8 cellular contexts compared by ENCODE assay signal in the genomic region with DNA sequence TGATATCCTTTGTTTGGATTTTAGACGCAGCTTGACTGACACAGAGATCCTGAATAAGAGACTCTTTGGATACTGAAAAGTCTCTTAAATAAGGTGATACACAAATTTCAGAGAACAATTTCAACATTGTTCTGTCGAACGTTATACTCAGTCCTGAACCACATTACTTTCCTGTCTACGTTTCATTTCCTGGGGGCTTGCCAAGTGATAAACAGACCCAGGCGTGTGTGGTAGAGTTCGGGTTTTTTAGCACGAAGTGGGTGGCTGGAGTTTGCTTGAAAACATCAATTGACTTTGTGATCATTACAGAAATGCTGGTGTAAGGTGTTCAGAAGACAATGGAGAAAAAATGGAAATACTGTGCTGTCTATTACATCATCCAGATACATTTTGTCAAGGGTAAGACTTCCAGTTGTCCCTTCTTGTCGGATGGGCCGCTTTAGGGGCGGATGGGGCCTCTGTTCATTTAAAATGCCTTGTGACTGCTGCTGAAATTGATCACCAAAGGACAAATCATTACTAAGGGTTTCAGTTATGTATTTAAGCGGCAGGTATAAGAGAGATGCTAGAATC. TPM values are rescaled to one million over a fixed set of nuclear protein-coding genes. Genes with fewer than 3 reads are reported as not detected.
DNase-seq lines count a peak whose midpoint lies in the region; ATAC-seq, FAIRE-seq and TF ChIP-seq lines count a peak whose summit lies in the region.

A gene with protein sequence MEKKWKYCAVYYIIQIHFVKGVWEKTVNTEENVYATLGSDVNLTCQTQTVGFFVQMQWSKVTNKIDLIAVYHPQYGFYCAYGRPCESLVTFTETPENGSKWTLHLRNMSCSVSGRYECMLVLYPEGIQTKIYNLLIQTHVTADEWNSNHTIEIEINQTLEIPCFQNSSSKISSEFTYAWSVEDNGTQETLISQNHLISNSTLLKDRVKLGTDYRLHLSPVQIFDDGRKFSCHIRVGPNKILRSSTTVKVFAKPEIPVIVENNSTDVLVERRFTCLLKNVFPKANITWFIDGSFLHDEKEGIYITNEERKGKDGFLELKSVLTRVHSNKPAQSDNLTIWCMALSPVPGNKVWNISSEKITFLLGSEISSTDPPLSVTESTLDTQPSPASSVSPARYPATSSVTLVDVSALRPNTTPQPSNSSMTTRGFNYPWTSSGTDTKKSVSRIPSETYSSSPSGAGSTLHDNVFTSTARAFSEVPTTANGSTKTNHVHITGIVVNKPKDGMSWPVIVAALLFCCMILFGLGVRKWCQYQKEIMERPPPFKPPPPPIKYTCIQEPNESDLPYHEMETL (plus strand): TSS at position 287 of the 573 bp plus-strand sequence. CDS start 52 bp downstream, at position 339.

- no peaks in the 10 kb centered on the region; a peak in 1 of 7 replicates for H3K4me1 ChIP-seq in H1 (replicated peaks in 1 of 4; ENCODE audit: control insufficient read depth in 3 of 4, insufficient read depth in 4 of 4, low read length in 3 of 4)

- H3K9ac ChIP-seq in H1 (replicated peaks in 1 of 4; ENCODE audit: extremely low read depth in 1 of 4, low read depth in 3 of 4, low read length in 3 of 4), result no peak within 1 kb of the TSS

- H4K8ac ChIP-seq in H1 (ENCODE audit: extremely low read depth, insufficient read depth, low read length), result no peak within 1 kb of the TSS

- H4K20me1 ChIP-seq in H1 (replicated peaks in 1 of 2; ENCODE audit: control insufficient read depth in 1 of 2, insufficient read depth in 2 of 2, low read length in 2 of 2), result no peaks in the 10 kb centered on the region

- H3K9me3 ChIP-seq in H1 (ENCODE audit: insufficient read depth in 2 of 2, low read depth in 1 of 2, low read length in 1 of 2), result no peaks in the 10 kb centered on the region

- no peak for FAIRE-seq in H1 (lab: Jason Lieb, UNC)

- H2BK5ac ChIP-seq in H1 (ENCODE audit: low read depth, low read length), result no peak within 1 kb of the TSS

- no peak within 1 kb of the TSS for H3K14ac ChIP-seq in H1 (ENCODE audit: insufficient read length)

- no peak within 1 kb of the TSS for H2BK120ac ChIP-seq in H1 (replicated peaks; ENCODE audit: low read depth, low read length)

- DNase-seq in GM12865 (ENCODE audit: low read depth), result peak; percentile 52
- peak; percentile 74 to 77 for DNase-seq in activated CD4-positive, alpha-beta T cell treated with anti-CD3 and anti-CD28 coated beads for 4 hours
- DNase-seq in H1 (ENCODE audit: low read depth in 1 of 2, low spot score in 2 of 2), result no peak
- peak; percentile 68 for DNase-seq in stimulated activated CD8-positive, alpha-beta memory T cell treated with anti-CD3 and anti-CD28 coated beads, Interleukin-4, amount 100 ng/mL, for 48 hours
- DNase-seq in amygdala (lab: John Stamatoyannopoulos, UW), result no peak
- DNase-seq in cerebellar nuclear complex (lab: John Stamatoyannopoulos, UW), result no peak

- H4K5ac ChIP-seq in H1 (ENCODE audit: insufficient read length, low read depth, low read length), result no peak within 1 kb of the TSS

- H2BK12ac ChIP-seq in H1 (ENCODE audit: low read depth, low read length), result no peak within 1 kb of the TSS

- H3K23ac ChIP-seq in H1 (ENCODE audit: insufficient read length), result no peak within 1 kb of the TSS

- no peak within 1 kb of the TSS for H3K18ac ChIP-seq in H1 (ENCODE audit: extremely low read depth, low read length)

- no peak within 1 kb of the TSS for H3K4me2 ChIP-seq in H1 (ENCODE audit: insufficient read depth in 1 of 2, low read depth in 2 of 2, low read length in 2 of 2)

- no peak for TF ChIP-seq RAD21 in H1 (IDR thresholded peaks at IDR 0.05 in 1 of 2, conservative IDR thresholded peaks at IDR 0.05 in 1 of 2; ENCODE audit: low read depth in 2 of 2, low read length in 2 of 2)

- CTCF ChIA-PET in H1 (lab: Charles Lee; ENCODE audit: partially characterized antibody), result interaction anchor here (1.0 kb wide), 1 partner anchor 543 kb away, joined by 3 read pairs; no protein-coding TSS in a partner anchor

- H3K27ac ChIP-seq in H1 (ENCODE audit: low read depth, low read length), result no peak within 1 kb of the TSS

- TF ChIP-seq POLR2A in H1 (IDR thresholded peaks at IDR 0.05; ENCODE audit: control extremely low read depth in 1 of 2, low read depth in 2 of 2, low read length in 2 of 2), result no peak

- no peak within 1 kb of the TSS for H4K91ac ChIP-seq in H1 (replicated peaks; ENCODE audit: insufficient read length, low read length)

- H3K4ac ChIP-seq in H1 (replicated peaks; ENCODE audit: insufficient read length, low read depth, low read length), result no peak within 1 kb of the TSS

- H3K4me3 ChIP-seq in GM12865 (ENCODE audit: low read depth, low read length) (no peak within 1 kb of the TSS), H1 (ENCODE audit: extremely low read depth in 1 of 4, insufficient read depth in 2 of 4, low read depth in 3 of 4, low read length in 4 of 4) (no peak within 1 kb of the TSS)

- no peak within 1 kb of the TSS for H2BK15ac ChIP-seq in H1 (ENCODE audit: low read length)

- no peaks in the 10 kb centered on the region for H3K79me1 ChIP-seq in H1 (ENCODE audit: low read depth, low read length)

- no peak within 1 kb of the TSS for H2AK5ac ChIP-seq in H1 (ENCODE audit: low read depth, low read length)

- no peak within 1 kb of the TSS for H3K56ac ChIP-seq in H1 (replicated peaks; ENCODE audit: insufficient read length, low read depth, low read length)

- no peaks in the 10 kb centered on the region for H3K79me2 ChIP-seq in H1 (ENCODE audit: control insufficient read depth in 1 of 2, insufficient read depth in 2 of 2, low read length in 2 of 2)

- H2AFZ ChIP-seq in H1 (ENCODE audit: low read length), result 0 out of 2 replicates have a peak within 1 kb of the TSS, but pooled peaks have one; percentile 31

- no peak for TF ChIP-seq CTCF in GM12865 (IDR thresholded peaks at IDR 0.05; ENCODE audit: insufficient read depth, low read depth, low read length, missing control alignments)
- no peak for TF ChIP-seq CTCF in H1 (IDR thresholded peaks at IDR 0.05; ENCODE audit: control extremely low read depth in 1 of 3, insufficient read depth in 1 of 3, low read depth in 1 of 3, low read length in 3 of 3)

- peak; percentile 31 for ATAC-seq in HG02885 (IDR thresholded peaks at IDR 0.05; ENCODE audit: poor library complexity, unreplicated experiment)
- no peak for ATAC-seq in GM19328 (IDR thresholded peaks at IDR 0.05; ENCODE audit: unreplicated experiment)

- H2BK20ac ChIP-seq in H1 (ENCODE audit: low read length), result no peak within 1 kb of the TSS

- H3K36me3 ChIP-seq in H1 (ENCODE audit: control insufficient read depth in 2 of 4, insufficient read depth in 4 of 4, low read length in 3 of 4), result no peaks in the 10 kb centered on the region

- POLR2A ChIA-PET in H1 (lab: Charles Lee; ENCODE audit: partially characterized antibody), result no interaction called here

- 91% methylated on average over 11 of the region's 11 CpGs; no CpG with 5 or more reads in 1 of the 2 experiments for WGBS in H1 (ENCODE audit: extremely low coverage in 1 of 2, insufficient coverage in 1 of 2, insufficient read length in 1 of 2, insufficient replicate concordance in 2 of 2, low coverage in 1 of 2, low lambda C conversion rate in 2 of 2, missing lambda C conversion rate in 1 of 2), 2 experiments

- no peaks in the 10 kb centered on the region for H3K27me3 ChIP-seq in H1 (replicated peaks in 1 of 4; ENCODE audit: control insufficient read depth in 3 of 4, extremely low read depth in 1 of 4, insufficient read depth in 3 of 4, low read length in 3 of 4)

- no peak for TF ChIP-seq EP300 in H1 (IDR thresholded peaks at IDR 0.05; ENCODE audit: borderline replicate concordance in 1 of 2, low read depth in 2 of 2, low read length in 2 of 2)

- H3K23me2 ChIP-seq in H1 (ENCODE audit: low read depth, low read length), result no peaks in the 10 kb centered on the region

TF ChIP-seq in H1, 55 proteins besides CTCF, POLR2A, EP300 and RAD21:
- TF ChIP-seq NRF1 (IDR thresholded peaks at IDR 0.05; ENCODE audit: low read depth, low read length), result no peak
- TF ChIP-seq HDAC6 (IDR thresholded peaks at IDR 0.05; ENCODE audit: low read depth, low read length), result no peak
- no peak for TF ChIP-seq TBP (IDR thresholded peaks at IDR 0.05; ENCODE audit: low read depth, low read length)
- TF ChIP-seq TAF1 (IDR thresholded peaks at IDR 0.05; ENCODE audit: low read depth, low read length), result no peak
- TF ChIP-seq EGR1 (IDR thresholded peaks at IDR 0.05; ENCODE audit: borderline replicate concordance, low read depth, low read length), result no peak
- no peak for TF ChIP-seq RBBP5 (IDR thresholded peaks at IDR 0.05; ENCODE audit: borderline replicate concordance, low read depth, low read length)
- TF ChIP-seq EZH2 (IDR thresholded peaks at IDR 0.05; ENCODE audit: low read depth, low read length, severe bottlenecking), result no peak
- TF ChIP-seq KDM4A (IDR thresholded peaks at IDR 0.05; ENCODE audit: low read depth, low read length, severe bottlenecking), result no peak
- no peak for TF ChIP-seq TAF7 (optimal IDR thresholded peaks at IDR 0.05; ENCODE audit: borderline replicate concordance, low read depth, low read length)
- no peak for TF ChIP-seq SP2 (IDR thresholded peaks at IDR 0.05; ENCODE audit: low read length)
- TF ChIP-seq KDM5A (IDR thresholded peaks at IDR 0.05; ENCODE audit: low read length), result no peak
- TF ChIP-seq CREB1 (IDR thresholded peaks at IDR 0.05), result no peak
- no peak for TF ChIP-seq BRCA1 (IDR thresholded peaks at IDR 0.05; ENCODE audit: low read depth, low read length)
- TF ChIP-seq KDM1A (IDR thresholded peaks at IDR 0.05; ENCODE audit: borderline replicate concordance, low read length), result no peak
- no peak for TF ChIP-seq SAP30 (IDR thresholded peaks at IDR 0.05; ENCODE audit: insufficient read depth, insufficient replicate concordance, low read length)

RNA-seq across cellular contexts. Expression of the gene that starts here (rescaled TPM):
- not detected in 2 replicates for total RNA-seq in H1 (2021; fragmentation: NEBNext Ultra II Directional; extraction: Animal tissue kit (Norgen Biotek cat#: 25700))
- 0.02 TPM in 1 of 2 replicates, not detected in the other for polyA plus RNA-seq in H1 (2011; rRNA removed)
- polyA plus RNA-seq in H1 (2011; cell fraction: cytosol; rRNA removed), result 0.04 TPM
- polyA plus RNA-seq in H1 (2011; cell fraction: nucleus; rRNA removed), result not detected
- polyA plus RNA-seq in H1 (2012, experiment 1 of 2), result not detected in 4 replicates
- polyA plus RNA-seq in H1 (2012, experiment 2 of 2), result not detected
- 0.16 TPM for polyA plus RNA-seq in H1 (2013, experiment 1 of 2)
- 0.11 TPM for polyA plus RNA-seq in H1 (2013, experiment 2 of 2)
- polyA minus RNA-seq in H1 (2011; rRNA and poly(A)+ RNA removed), result 0.56 TPM in 1 of 2 replicates, not detected in the other
- not detected for polyA minus RNA-seq in H1 (2011; cell fraction: cytosol; rRNA and poly(A)+ RNA removed)
- 0.70 TPM for polyA minus RNA-seq in H1 (2011; cell fraction: nucleus; rRNA and poly(A)+ RNA removed)

Comparison
In these comparisons a context has a peak if more than half of its experiments do, and no peak if none do; other contexts are left out.
1. DNase-seq: peak in GM12865 (single experiment), activated CD4-positive, alpha-beta T cell treated with anti-CD3 and anti-CD28 coated beads for 4 hours (2 of 2) and stimulated activated CD8-positive, alpha-beta memory T cell treated with anti-CD3 and anti-CD28 coated beads, Interleukin-4, amount 100 ng/mL, for 48 hours (single experiment); none in H1 (0 of 2), amygdala (0 of 56) and cerebellar nuclear complex (0 of 2).